In genomic region chr6:135062735-135063134, GRCh38 we compare ENCODE assay signal across 18 cellular contexts. TPM values are rescaled to one million over a fixed set of nuclear protein-coding genes. Genes with fewer than 3 reads are reported as not detected.
A peak's percentile ranks its signal among the peaks of the same experiment; 100 is the strongest.
DNase-seq lines count a peak whose midpoint lies in the region; ATAC-seq and TF ChIP-seq lines count a peak whose summit lies in the region.
"Had no signal": no experiment of that assay in that cellular context is flagged by ENCODE, and none has a peak within 500 bp of the region (broad histone marks: within the 10 kb centered on the region; RNA-seq: fewer than 3 reads in every experiment).

No MANE protein-coding gene starts in this region.

- POLR2A ChIA-PET in A673 (lab: Charles Lee; ENCODE audit: low non-redundant PET), result no interaction called here

- ATAC-seq in left lung (no peak), HG03097 (IDR thresholded peaks at IDR 0.05; ENCODE audit: low FRiP score, unreplicated experiment) (no peak)
- ATAC-seq: esophagus mucosa; Panc1; stimulated activated naive CD8-positive, alpha-beta T cell treated with anti-CD3 and anti-CD28 coated beads, Interleukin-15, Interleukin-2, amounts not matched to agents 100 U/mL and 50 U/mL, for 24 hours had no signal

- H3K36me3 ChIP-seq in A673 (ENCODE audit: insufficient read depth, low read length, poor library complexity, severe bottlenecking), result no peaks in the 10 kb centered on the region
- H3K36me3 ChIP-seq in colonic mucosa, result no peaks in the 10 kb centered on the region
- no peaks in the 10 kb centered on the region for H3K36me3 ChIP-seq in left lung

- peak; percentile 34 for DNase-seq in A673 (ENCODE audit: low spot score)
- DNase-seq in ELF-1 (ENCODE audit: low read depth, low spot score), result peak; percentile 11
- peak; percentile 89 to 95 for DNase-seq in NCI-H524 (lab: John Stamatoyannopoulos, UW)
- DNase-seq in colonic mucosa, result peak; percentile 34
- DNase-seq in left lung, result no peak
- no peak for DNase-seq in NCI-H187 treated with DMSO at 0.1 percent for 48 hours (lab: John Stamatoyannopoulos, UW)
- DNase-seq in glutamatergic neuron, result no peak
- DNase-seq: head of caudate nucleus; NCI-H1930; posterior cingulate gyrus; stimulated activated naive CD8-positive, alpha-beta T cell treated with anti-CD3 and anti-CD28 coated beads, Interleukin-15, Interleukin-2, amounts not matched to agents 100 U/mL and 50 U/mL, for 24 hours had no signal

- BruUV-seq in A673 (replicated peaks; lab: Mats Ljungman, UMichigan), result no TSS peak

- H3K27ac Mint-ChIP-seq in glutamatergic neuron (ENCODE audit: unreplicated experiment), result no peak overlapping the region
- H3K27ac Mint-ChIP-seq: B cell had no signal

- no peaks in the 10 kb centered on the region for H3K36me3 Mint-ChIP-seq in glutamatergic neuron (ENCODE audit: unreplicated experiment)

- TF ChIP-seq CTCF in A673 (conservative IDR thresholded peaks at IDR 0.05; ENCODE audit: low read depth, low read length) (0 out of 2 replicates have a peak, but pooled peaks have one; percentile 20), colonic mucosa (IDR thresholded peaks at IDR 0.05) (no peak), left lung (IDR thresholded peaks at IDR 0.05) (no peak), glutamatergic neuron (IDR thresholded peaks at IDR 0.05; ENCODE audit: partially characterized antibody, unreplicated experiment) (no peak)

- no peak overlapping the region for H3K4me3 Mint-ChIP-seq in glutamatergic neuron (ENCODE audit: unreplicated experiment)
- H3K4me3 Mint-ChIP-seq: B cell had no signal

- no peaks in the 10 kb centered on the region for H3K4me1 Mint-ChIP-seq in glutamatergic neuron (ENCODE audit: low read depth, unreplicated experiment)

- H3K4me3 ChIP-seq in A673 (ENCODE audit: low read depth, low read length, poor library complexity, severe bottlenecking) (no peak overlapping the region), colonic mucosa (no peak overlapping the region), left lung (no peak overlapping the region)
- H3K4me3 ChIP-seq: coronary artery had no signal

- no peak overlapping the region for H3K9ac ChIP-seq in colonic mucosa (ENCODE audit: low read depth in 2 of 2, low read length in 2 of 2)
- H3K9ac ChIP-seq: KMS-11 had no signal

- H3K9me3 ChIP-seq in A673 (ENCODE audit: low read depth, low read length, poor library complexity, severe bottlenecking) (no peaks in the 10 kb centered on the region), colonic mucosa (no peaks in the 10 kb centered on the region), left lung (no peaks in the 10 kb centered on the region)

- no peaks in the 10 kb centered on the region for H3K27me3 ChIP-seq in A673 (replicated peaks; ENCODE audit: insufficient read depth, low read depth, low read length, poor library complexity)
- H3K27me3 ChIP-seq in colonic mucosa, result no peaks in the 10 kb centered on the region
- H3K27me3 ChIP-seq in left lung, result no peaks in the 10 kb centered on the region

- no peaks in the 10 kb centered on the region for H3K9me3 Mint-ChIP-seq in glutamatergic neuron (ENCODE audit: unreplicated experiment)

- intact Hi-C loops in A673 (cut with micrococcal nuclease; ENCODE audit: unreplicated experiment), result no loop called here
- intact Hi-C loops in colonic mucosa (cut with DNase I), result no loop called here
- intact Hi-C loops in left lung (cut with DNase I), result no loop called here

- no peaks in the 10 kb centered on the region for H3K27me3 Mint-ChIP-seq in glutamatergic neuron (ENCODE audit: unreplicated experiment)
- H3K27me3 Mint-ChIP-seq: B cell had no signal

- no peaks in the 10 kb centered on the region for H3K4me1 ChIP-seq in A673 (ENCODE audit: insufficient read depth, low read length, poor library complexity, severe bottlenecking)
- H3K4me1 ChIP-seq in colonic mucosa, result no peaks in the 10 kb centered on the region
- H3K4me1 ChIP-seq in left lung, result no peaks in the 10 kb centered on the region

- CTCF ChIA-PET in A673 (lab: Charles Lee), result interaction anchor here (0.6 kb wide), 2 partner anchors 197 to 360 kb away, joined by 4 to 5 read pairs; no protein-coding TSS in a partner anchor

- H3K27ac ChIP-seq in A673 (ENCODE audit: low read depth, low read length, poor library complexity, severe bottlenecking) (no peak overlapping the region), colonic mucosa (no peak overlapping the region), left lung (no peak overlapping the region)
- H3K27ac ChIP-seq: coronary artery, HL-60, KMS-11 had no signal

RNA-seq across cellular contexts. Expression of gene HBS1L, which starts 8.1 kb away (rescaled TPM):
- total RNA-seq in A673 (2021), result 106 and 113 TPM in 2 replicates
- total RNA-seq in colonic mucosa, result 10 to 100 TPM; 58.1 to 59.7 TPM
- 10 to 100 TPM; 55.1 to 61.2 TPM for total RNA-seq in left lung
- 93.4 TPM for total RNA-seq in glutamatergic neuron (ENCODE audit: unreplicated experiment)

Comparison
In these comparisons a context has a peak if more than half of its experiments do, and no peak if none do; other contexts are left out.
1. DNase-seq: peak in A673 (single experiment), ELF-1 (single experiment), NCI-H524 (2 of 2) and colonic mucosa (single experiment); none in left lung (0 of 2), NCI-H187 treated with DMSO at 0.1 percent for 48 hours (single experiment) and glutamatergic neuron (single experiment).